Comparison of ENCODE assay signal across 8 cellular contexts in genomic region chr18:50287028-50287440, GRCh38. TPM values are rescaled to one million over a fixed set of nuclear protein-coding genes. Genes with fewer than 3 reads are reported as not detected.
DNase-seq lines count a peak whose midpoint lies in the region; ATAC-seq and TF ChIP-seq lines count a peak whose summit lies in the region.

No MANE protein-coding gene starts in this region.

- TF ChIP-seq CTCF in adrenal gland (IDR thresholded peaks at IDR 0.05): no peak

- H3K27ac ChIP-seq in adrenal gland: peak overlapping the region in 4 of 5 donors; percentile 82 to 94 (median 88)

- H3K27ac Mint-ChIP-seq in activated T-cell treated with anti-CD3 and anti-CD28 coated beads, Interleukin-2, amount 50 U/mL, for 72 hours: peak overlapping the region; percentile 93
- peak overlapping the region; percentile 92 for H3K27ac Mint-ChIP-seq in stimulated activated naive B cell treated with anti-CD40 and anti-IgM and Interleukin-4, amounts not matched to agents 10 μg/mL and 1 μg/mL and 100 μg/mL, for 72 hours

- H3K9me3 ChIP-seq in adrenal gland (replicated peaks in 1 of 3) (no peaks in the 10 kb centered on the region), iPS-18c (ENCODE audit: control insufficient read depth, insufficient read depth, low read length) (no peaks in the 10 kb centered on the region)

- H3K36me3 ChIP-seq in adrenal gland (replicated peaks in 1 of 2): peaks cover 0 to 28% of the 10 kb centered on the region in 2 donors

- no peaks in the 10 kb centered on the region for H3K27me3 ChIP-seq in adrenal gland

- 0 to 1% (median 1%) methylated on average over 27 of the region's 27 CpGs for WGBS in adrenal gland, 4 donors

- H3K4me1 ChIP-seq in adrenal gland (replicated peaks in 1 of 2): peaks cover 4 to 10% of the 10 kb centered on the region in 2 donors

- peak overlapping the region; percentile 53 to 89 (median 84) for H3K4me3 ChIP-seq in adrenal gland
- H3K4me3 ChIP-seq in iPS-18c (ENCODE audit: insufficient read depth, low read depth, low read length): peak overlapping the region; percentile 93

- H3K9me3 Mint-ChIP-seq in activated T-cell treated with anti-CD3 and anti-CD28 coated beads, Interleukin-2, amount 50 U/mL, for 72 hours: no peaks in the 10 kb centered on the region
- H3K9me3 Mint-ChIP-seq in stimulated activated naive B cell treated with anti-CD40 and anti-IgM and Interleukin-4, amounts not matched to agents 10 μg/mL and 1 μg/mL and 100 μg/mL, for 72 hours: no peaks in the 10 kb centered on the region

- no peak for DNase-seq in activated T-cell treated with anti-CD3 and anti-CD28 coated beads, Interleukin-2, amount 50 U/mL, for 72 hours
- no peak for DNase-seq in activated T-cell treated with anti-CD3 and anti-CD28 coated beads, Interleukin-2, amount 50 U/mL, for 1 hour
- DNase-seq in adrenal gland (peak in 1 of 7 donors; percentile 69), GM19240 (ENCODE audit: insufficient read length, low spot score) (no peak), Ammon's horn (ENCODE audit: low spot score) (no peak)
- DNase-seq in stimulated activated naive B cell treated with anti-CD40 and anti-IgM and Interleukin-4, amounts not matched to agents 10 μg/mL and 1 μg/mL and 100 μg/mL, for 72 hours: no peak

- peaks cover 9 to 20% of the 10 kb centered on the region in 2 donors for H3K36me3 Mint-ChIP-seq in activated T-cell treated with anti-CD3 and anti-CD28 coated beads, Interleukin-2, amount 50 U/mL, for 72 hours (ENCODE audit: insufficient read depth in 2 of 2)
- peaks cover 40 to 51% of the 10 kb centered on the region in 2 donors for H3K36me3 Mint-ChIP-seq in stimulated activated naive B cell treated with anti-CD40 and anti-IgM and Interleukin-4, amounts not matched to agents 10 μg/mL and 1 μg/mL and 100 μg/mL, for 72 hours

- intact Hi-C loops in adrenal gland (cut with DNase I): no loop called here

- H3K27me3 Mint-ChIP-seq in activated T-cell treated with anti-CD3 and anti-CD28 coated beads, Interleukin-2, amount 50 U/mL, for 72 hours (ENCODE audit: low read depth): no peaks in the 10 kb centered on the region
- no peaks in the 10 kb centered on the region for H3K27me3 Mint-ChIP-seq in stimulated activated naive B cell treated with anti-CD40 and anti-IgM and Interleukin-4, amounts not matched to agents 10 μg/mL and 1 μg/mL and 100 μg/mL, for 72 hours

- no peak for TF ChIP-seq POLR2A in adrenal gland (IDR thresholded peaks at IDR 0.05)

- peaks cover 38% of the 10 kb centered on the region for H3K4me1 Mint-ChIP-seq in activated T-cell treated with anti-CD3 and anti-CD28 coated beads, Interleukin-2, amount 50 U/mL, for 72 hours (ENCODE audit: low read depth)
- peaks cover 31 to 45% of the 10 kb centered on the region in 2 donors for H3K4me1 Mint-ChIP-seq in stimulated activated naive B cell treated with anti-CD40 and anti-IgM and Interleukin-4, amounts not matched to agents 10 μg/mL and 1 μg/mL and 100 μg/mL, for 72 hours

- peak overlapping the region; percentile 92 to 97 for H3K4me3 Mint-ChIP-seq in activated T-cell treated with anti-CD3 and anti-CD28 coated beads, Interleukin-2, amount 50 U/mL, for 72 hours
- peak overlapping the region; percentile 94 for H3K4me3 Mint-ChIP-seq in stimulated activated naive B cell treated with anti-CD40 and anti-IgM and Interleukin-4, amounts not matched to agents 10 μg/mL and 1 μg/mL and 100 μg/mL, for 72 hours

- ATAC-seq in activated T-cell treated with anti-CD3 and anti-CD28 coated beads, Interleukin-2, amount 50 U/mL, for 72 hours (replicated peaks in 1 of 2): peak; percentile 0 to 10
- ATAC-seq in stimulated activated naive B cell treated with anti-CD40 and anti-IgM and Interleukin-4, amounts not matched to agents 10 μg/mL and 1 μg/mL and 100 μg/mL, for 72 hours (replicated peaks): peak; percentile 1 to 5
- no peak for ATAC-seq in GM18873 (IDR thresholded peaks at IDR 0.05; ENCODE audit: low FRiP score, unreplicated experiment)

RNA-seq across cellular contexts. Expression of gene CXXC1, which starts 0.5 kb away (rescaled TPM):
- total RNA-seq in activated T-cell treated with anti-CD3 and anti-CD28 coated beads, Interleukin-2, amount 50 U/mL, for 72 hours: 100 to 1,000 TPM in 1 of 2 donors, 10 to 100 TPM in 1; 92.5 to 103 TPM
- total RNA-seq in adrenal gland: 100 to 1,000 TPM in 2 of 8 donors, 10 to 100 TPM in 6; 28.6 to 119 (median 66.2) TPM
- polyA plus RNA-seq in adrenal gland: 100 to 1,000 TPM in 2 of 3 donors, 10 to 100 TPM in 1; 35.6 to 295 (median 249) TPM

RNA-seq across cellular contexts. Expression of gene MBD1, which starts 5.7 kb away (rescaled TPM):
- total RNA-seq in activated T-cell treated with anti-CD3 and anti-CD28 coated beads, Interleukin-2, amount 50 U/mL, for 72 hours: 10 to 100 TPM; 88.5 to 94.9 TPM
- total RNA-seq in adrenal gland: 100 to 1,000 TPM in 2 of 8 donors, 10 to 100 TPM in 6; 51.8 to 156 (median 80.7) TPM
- polyA plus RNA-seq in adrenal gland: 10 to 100 TPM; 46.2 to 64.3 (median 46.3) TPM

RNA-seq across cellular contexts. Expression of gene CFAP53, which starts 20.7 kb away (rescaled TPM):
- 1 to 10 TPM in 1 of 2 donors, under 1 TPM in 1; 0.97 to 1.6 TPM for total RNA-seq in activated T-cell treated with anti-CD3 and anti-CD28 coated beads, Interleukin-2, amount 50 U/mL, for 72 hours
- total RNA-seq in adrenal gland: 1 to 10 TPM in 4 of 8 donors, under 1 TPM in 4; 0.53 to 4.3 (median 1.1) TPM
- polyA plus RNA-seq in adrenal gland: 1 to 10 TPM; 1.1 to 2.8 (median 1.9) TPM
